Comparison of ENCODE assay signal across 20 cellular contexts in genomic region chr14:96273629-96274028, GRCh38. TPM values are rescaled to one million over a fixed set of nuclear protein-coding genes. Genes with fewer than 3 reads are reported as not detected.
"Had no signal": no experiment of that assay in that cellular context is flagged by ENCODE, and none has a peak within 500 bp of the region (broad histone marks: within the 10 kb centered on the region; RNA-seq: fewer than 3 reads in every experiment).

No MANE protein-coding gene starts in this region.

- H3K4me1 ChIP-seq: gastrocnemius medialis had no signal

- DNase-seq: activated CD4-positive, alpha-beta T cell treated with anti-CD3 and anti-CD28 coated beads, Interleukin-2, amount 10 ng/mL, durations not matched to agents 7 days and 5 days; activated CD8-positive, alpha-beta T cell treated with anti-CD3 and anti-CD28 coated beads, Interleukin-2, amount 10 ng/mL, durations not matched to agents 7 days and 5 days; activated naive CD4-positive, alpha-beta T cell treated with anti-CD3 and anti-CD28 coated beads for 36 hours; activated T-cell treated with anti-CD3 and anti-CD28 coated beads, Interleukin-2, amount 50 U/mL, for 24 hours; central memory CD4-positive, alpha-beta T cell; endodermal cell; gastrocnemius medialis; heart left ventricle; left ventricle myocardium superior; mesendoderm; posterior cingulate gyrus; retina; stimulated activated CD4-positive, alpha-beta T cell treated with anti-CD3 and anti-CD28 coated beads, Interleukin-15, amount 100 ng/mL, for 24 hours; stimulated activated CD4-positive, alpha-beta T cell treated with anti-CD3 and anti-CD28 coated beads, Interleukin-2, amount 100 ng/mL, for 48 hours; stimulated activated naive CD8-positive, alpha-beta T cell treated with anti-CD3 and anti-CD28 coated beads, Interleukin-15, amount 100 ng/mL, for 72 hours had no signal

- ATAC-seq: activated CD4-positive, CD25-positive, alpha-beta regulatory T cell treated with anti-CD3 and anti-CD28 coated beads, Interleukin-2, amount 50 U/mL, for 24 hours; activated CD8-positive, alpha-beta T cell treated with anti-CD3 and anti-CD28 coated beads, Interleukin-2, amount 10 ng/mL, durations not matched to agents 7 days and 5 days; gastrocnemius medialis; heart left ventricle; left ventricle myocardium superior; natural killer cell treated with Interleukin-12 subunit alpha and Interleukin-12 subunit beta and Interleukin-15 and Interleukin-18, amount 100 ng/mL, for 72 hours; stimulated activated naive CD8-positive, alpha-beta T cell treated with anti-CD3 and anti-CD28 coated beads, Interleukin-15, amount 100 ng/mL, for 72 hours had no signal

- H3K27me3 ChIP-seq: gastrocnemius medialis, heart left ventricle had no signal

- H3K27ac ChIP-seq: epithelial cell of prostate, gastrocnemius medialis, heart left ventricle had no signal

- H3K4me3 ChIP-seq: gastrocnemius medialis, heart left ventricle had no signal

- H3K36me3 ChIP-seq: gastrocnemius medialis, heart left ventricle had no signal

- FAIRE-seq: colon had no signal

RNA-seq across cellular contexts. Expression of gene BDKRB1, which starts 17.6 kb away (rescaled TPM):
- total RNA-seq: activated CD4-positive, alpha-beta T cell treated with anti-CD3 and anti-CD28 coated beads, Interleukin-2, amount 10 ng/mL, durations not matched to agents 7 days and 5 days; activated CD8-positive, alpha-beta T cell treated with anti-CD3 and anti-CD28 coated beads, Interleukin-2, amount 10 ng/mL, durations not matched to agents 7 days and 5 days; activated naive CD4-positive, alpha-beta T cell treated with anti-CD3 and anti-CD28 coated beads for 36 hours; gastrocnemius medialis; left ventricle myocardium superior; natural killer cell treated with Interleukin-12 subunit alpha and Interleukin-12 subunit beta and Interleukin-15 and Interleukin-18, amount 100 ng/mL, for 72 hours; skeletal muscle tissue had no signal
